ENCODE assay signal across 17 cellular contexts in genomic region chr7:140509789-140510188, GRCh38. TPM values are rescaled to one million over a fixed set of nuclear protein-coding genes. Genes with fewer than 3 reads are reported as not detected.
A peak's percentile ranks its signal among the peaks of the same experiment; 100 is the strongest.
DNase-seq lines count a peak whose midpoint lies in the region; ATAC-seq and TF ChIP-seq lines count a peak whose summit lies in the region.
"Had no signal": no experiment of that assay in that cellular context is flagged by ENCODE, and none has a peak within 500 bp of the region (broad histone marks: within the 10 kb centered on the region; RNA-seq: fewer than 3 reads in every experiment).

No MANE protein-coding gene starts in this region.

- peaks cover 18% of the 10 kb centered on the region for H3F3A ChIP-seq in PC-9 (ENCODE audit: insufficient read depth, low read depth)

- no peaks in the 10 kb centered on the region for H3K9me2 ChIP-seq in PC-9 (ENCODE audit: insufficient read depth)

- H3K4me3 Mint-ChIP-seq in natural killer cell, result no peak overlapping the region
- H3K4me3 Mint-ChIP-seq: CD8-positive, alpha-beta memory T cell had no signal

- TF ChIP-seq EP300 in transverse colon (IDR thresholded peaks at IDR 0.05; ENCODE audit: low read depth), result peak; percentile 81

- in situ Hi-C loops in transverse colon (cut with MboI; ENCODE audit: low pct_ligation_motif_present in 1 of 4, low pct_unique_long_range_greater_than_20kb in 1 of 4, low sequenced_read_pairs in 3 of 4), result loop anchor here (10.0 to 25.0 kb wide), 2 partner anchors 145 to 503 kb away; partner anchors contain the start of gene MRPS33 (in 2 of the 4)

- no peaks in the 10 kb centered on the region for H3K27me3 ChIP-seq in PC-9 (ENCODE audit: insufficient read depth, low read depth)
- no peaks in the 10 kb centered on the region for H3K27me3 ChIP-seq in foreskin keratinocyte
- H3K27me3 ChIP-seq in transverse colon, result no peaks in the 10 kb centered on the region
- H3K27me3 ChIP-seq: BLaER1 had no signal

- intact Hi-C loops in PC-9 (cut with micrococcal nuclease; ENCODE audit: unreplicated experiment) (no loop called here), transverse colon (cut with DNase I; ENCODE audit: low total_unique reads) (no loop called here), natural killer cell (cut with micrococcal nuclease) (loop anchor here (10.0 kb wide), 1 partner anchor 145 kb away; no protein-coding TSS in a partner anchor)

- WGBS in transverse colon (ENCODE audit: low coverage in 1 of 2), 2 donors, result 36 to 58% methylated on average over 2 to 4 of the region's 5 CpGs

- no TSS peak for BruUV-seq in PC-9 (replicated peaks; lab: Mats Ljungman, UMichigan)

- no peak overlapping the region for H3K27ac ChIP-seq in PC-9
- H3K27ac ChIP-seq in foreskin keratinocyte, result no peak overlapping the region
- H3K27ac ChIP-seq in transverse colon, result peak overlapping the region; percentile 73 to 88 (median 80)
- H3K27ac ChIP-seq: BLaER1 had no signal

- H3K4me3 ChIP-seq in PC-9 (no peak overlapping the region), transverse colon (no peak overlapping the region)
- H3K4me3 ChIP-seq: BLaER1 had no signal

- no peaks in the 10 kb centered on the region for H3K9me3 Mint-ChIP-seq in natural killer cell
- H3K9me3 Mint-ChIP-seq: CD8-positive, alpha-beta memory T cell had no signal

- no peaks in the 10 kb centered on the region for H4K20me1 ChIP-seq in PC-9 (ENCODE audit: insufficient read depth)
- H4K20me1 ChIP-seq: BLaER1 had no signal

- H3K4me2 ChIP-seq in PC-9, result no peak overlapping the region
- H3K4me2 ChIP-seq: BLaER1 had no signal

- POLR2A ChIA-PET in PC-9 (lab: Charles Lee; ENCODE audit: unreplicated experiment), result no interaction called here

- H3K9me3 ChIP-seq in PC-9 (ENCODE audit: insufficient read depth, low read depth) (no peaks in the 10 kb centered on the region), transverse colon (no peaks in the 10 kb centered on the region)
- H3K9me3 ChIP-seq: BLaER1 had no signal

- H3K27me3 Mint-ChIP-seq in natural killer cell (ENCODE audit: low read depth in 2 of 2), result peaks cover 0 to 2% of the 10 kb centered on the region in 2 donors

- H3K4me1 Mint-ChIP-seq in natural killer cell, result peaks cover 0 to 5% of the 10 kb centered on the region in 2 donors
- H3K4me1 Mint-ChIP-seq: CD8-positive, alpha-beta memory T cell had no signal

- TF ChIP-seq CTCF in PC-9 (conservative IDR thresholded peaks at IDR 0.05), result no peak
- TF ChIP-seq CTCF in foreskin keratinocyte (conservative IDR thresholded peaks at IDR 0.05), result no peak
- TF ChIP-seq CTCF in transverse colon (IDR thresholded peaks at IDR 0.05), result no peak
- TF ChIP-seq CTCF in natural killer cell (IDR thresholded peaks at IDR 0.05), result no peak

- CTCF ChIA-PET in PC-9 (lab: Charles Lee), result interaction anchor here (0.7 kb wide), 1 partner anchor 186 kb away, joined by 3 read pairs; no protein-coding TSS in a partner anchor

- no peak overlapping the region for H2AFZ ChIP-seq in PC-9

- ATAC-seq in foreskin keratinocyte (peak; percentile 17), natural killer cell (no peak)

- TF ChIP-seq POLR2A in transverse colon (IDR thresholded peaks at IDR 0.05), result no peak

- DNase-seq in NCI-H748 (lab: John Stamatoyannopoulos, UW; ENCODE audit: unreplicated experiment) (peak; percentile 18), NCI-H748 treated with DMSO at 0.1 percent for 48 hours (lab: John Stamatoyannopoulos, UW) (no peak), PC-9 (peak; percentile 16 to 70), foreskin keratinocyte (no peak), transverse colon (peak; percentile 84), NCI-H774 (lab: John Stamatoyannopoulos, UW) (no peak), NCI-H446 treated with DMSO at 0.1 percent for 48 hours (lab: John Stamatoyannopoulos, UW) (no peak), natural killer cell (no peak)
- DNase-seq: CD8-positive, alpha-beta memory T cell; IMR-90; Kasumi-1; MM.1S; NCI-H1092 treated with DMSO at 0.1 percent for 48 hours; NCI-H524; NK-92 treated with Interleukin-12 subunit alpha and Interleukin-12 subunit beta, amount 100 ng/mL, for 24 hours; RPMI8226 had no signal

- H3K27ac Mint-ChIP-seq in natural killer cell, result no peak overlapping the region
- H3K27ac Mint-ChIP-seq: CD8-positive, alpha-beta memory T cell had no signal

- no peaks in the 10 kb centered on the region for H3K79me2 ChIP-seq in PC-9 (ENCODE audit: low read depth)

- H3K36me3 Mint-ChIP-seq in natural killer cell, result no peaks in the 10 kb centered on the region
- H3K36me3 Mint-ChIP-seq: CD8-positive, alpha-beta memory T cell had no signal

- H3K36me3 ChIP-seq in PC-9 (ENCODE audit: low read depth) (no peaks in the 10 kb centered on the region), transverse colon (no peaks in the 10 kb centered on the region)
- H3K36me3 ChIP-seq: BLaER1 had no signal

- H3K4me1 ChIP-seq in PC-9 (replicated peaks; ENCODE audit: insufficient read depth), result peaks cover 26% of the 10 kb centered on the region
- no peaks in the 10 kb centered on the region for H3K4me1 ChIP-seq in foreskin keratinocyte
- peaks cover 4 to 57% (median 41%) of the 10 kb centered on the region in 4 donors for H3K4me1 ChIP-seq in transverse colon

RNA-seq across cellular contexts. Expression of gene MKRN1, which starts 30.5 kb away (rescaled TPM):
- 166 and 182 TPM in 2 replicates for total RNA-seq in PC-9 (2021)
- 54.8 and 56.9 TPM in 2 replicates for total RNA-seq in foreskin keratinocyte
- 34.1 and 37.0 TPM in 2 replicates for polyA plus RNA-seq in foreskin keratinocyte
- total RNA-seq in transverse colon, result 100 to 1,000 TPM; 143 to 288 (median 187) TPM
- total RNA-seq in natural killer cell, result 100 to 1,000 TPM; 119 to 146 (median 136) TPM

Comparison
In these comparisons a context has a peak if more than half of its experiments do, and no peak if none do; other contexts are left out.
1. DNase-seq: peak in NCI-H748 (single experiment), PC-9 (2 of 2) and transverse colon (single experiment); none in NCI-H748 treated with DMSO at 0.1 percent for 48 hours (single experiment), foreskin keratinocyte (0 of 2), NCI-H774 (single experiment), NCI-H446 treated with DMSO at 0.1 percent for 48 hours (single experiment) and natural killer cell (single experiment).
2. H3K27ac ChIP-seq: peak in transverse colon (4 of 4); none in PC-9 (single experiment) and foreskin keratinocyte (single experiment).